Comparison of ENCODE assay signal across 8 cellular contexts in the genomic region with DNA sequence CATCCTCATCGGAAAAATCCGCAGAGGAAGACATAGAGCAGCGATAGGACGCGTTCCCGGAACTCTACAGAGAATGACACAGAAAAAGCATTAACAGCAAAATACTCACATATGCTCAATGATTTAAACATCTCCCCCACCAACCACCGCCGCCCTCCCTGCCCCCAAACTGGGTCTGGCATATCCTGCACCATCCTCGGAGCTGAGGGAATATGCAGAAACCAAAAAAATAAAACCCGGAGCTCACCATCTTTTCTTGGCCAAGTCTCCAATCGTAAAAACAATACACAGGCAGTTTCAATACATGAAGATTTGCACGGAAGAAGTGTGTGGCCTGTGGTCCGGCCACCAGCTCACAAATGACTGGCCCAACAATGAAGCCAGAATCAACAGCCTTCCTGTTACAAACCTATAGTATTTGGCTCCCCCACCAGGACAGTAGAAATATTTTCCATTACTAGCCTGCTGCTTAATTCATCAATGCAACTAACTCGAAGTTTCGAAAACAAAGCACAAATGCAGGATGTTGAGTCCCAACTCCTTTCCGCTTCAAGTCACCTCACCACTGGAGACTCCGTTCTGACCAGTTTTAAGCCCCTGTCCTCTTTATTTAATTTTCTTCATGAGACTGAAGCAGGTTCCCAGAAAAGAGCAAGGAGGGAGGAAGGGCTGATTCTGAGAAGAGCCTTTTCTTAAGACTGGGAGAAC.
DNase-seq lines count a peak whose midpoint lies in the region; ATAC-seq and TF ChIP-seq lines count a peak whose summit lies in the region.

No MANE protein-coding gene starts in this region.

- H3K4me3 ChIP-seq in HL-60 (replicated peaks; ENCODE audit: insufficient read depth, low read length) (no peak overlapping the region), Panc1 (ENCODE audit: low read depth in 2 of 2, low read length in 2 of 2) (peak overlapping the region; percentile 42 to 63), iPS-20b (ENCODE audit: low read length) (peak overlapping the region; percentile 94), gastrocnemius medialis (peak overlapping the region; percentile 51 to 52 (median 52))

- BruUV-seq in Panc1 (replicated peaks; lab: Mats Ljungman, UMichigan): no TSS peak

- in situ Hi-C loops in Panc1 (cut with HindIII; ENCODE audit: low pct_unique_long_range_greater_than_20kb, low sequenced_read_pairs): no loop called here
- in situ Hi-C loops in T47D (cut with HindIII; ENCODE audit: low pct_unique_long_range_greater_than_20kb, low sequenced_read_pairs): no loop called here
- in situ Hi-C loops in gastrocnemius medialis (cut with MboI; ENCODE audit: low sequenced_read_pairs in 4 of 4): loop anchor here (25.0 kb wide), 1 partner anchor 489 kb away; no protein-coding TSS in a partner anchor

- peaks cover 44% of the 10 kb centered on the region for H3K4me1 ChIP-seq in Panc1 (ENCODE audit: control insufficient read depth, insufficient read depth, low read length)
- peaks cover 37% of the 10 kb centered on the region for H3K4me1 ChIP-seq in iPS-20b (ENCODE audit: insufficient read depth, low read length)
- peaks cover 8 to 19% of the 10 kb centered on the region in 2 donors for H3K4me1 ChIP-seq in gastrocnemius medialis

- peak; percentile 29 for TF ChIP-seq CTCF in HL-60 (IDR thresholded peaks at IDR 0.05; ENCODE audit: insufficient read depth, low read length)
- TF ChIP-seq CTCF in Panc1 (IDR thresholded peaks at IDR 0.05): peak; percentile 89
- peak; percentile 58 to 71 (median 65) for TF ChIP-seq CTCF in gastrocnemius medialis (IDR thresholded peaks at IDR 0.05 in 4 of 5, conservative IDR thresholded peaks at IDR 0.05 in 1 of 5)

- H3K27ac ChIP-seq in HL-60 (replicated peaks): no peak overlapping the region
- H3K27ac ChIP-seq in Panc1 (ENCODE audit: low read length): peak overlapping the region; percentile 82
- no peak overlapping the region for H3K27ac ChIP-seq in iPS-20b (ENCODE audit: low read length)
- H3K27ac ChIP-seq in gastrocnemius medialis: peak overlapping the region; percentile 14 to 51 (median 30)

- TF ChIP-seq POLR2A in gastrocnemius medialis (IDR thresholded peaks at IDR 0.05): no peak

- intact Hi-C loops in Panc1 (cut with micrococcal nuclease; ENCODE audit: unreplicated experiment): loop anchor here (5.0 kb wide), 1 partner anchor 214 kb away; no protein-coding TSS in a partner anchor
- intact Hi-C loops in gastrocnemius medialis (cut with DNase I; ENCODE audit: low total_unique reads): loop anchor here (1.0 to 5.0 kb wide), 3 partner anchors 142 to 494 kb away; no protein-coding TSS in a partner anchor

- peak overlapping the region; percentile 82; the same call in 1 of the 2 replicates for H3K9ac ChIP-seq in iPS-20b (ENCODE audit: low read depth, low read length)

- H3K9me3 ChIP-seq in Panc1 (ENCODE audit: control insufficient read depth, insufficient read depth, low read depth, low read length) (no peaks in the 10 kb centered on the region), iPS-20b (ENCODE audit: insufficient read depth, low read depth, low read length) (no peaks in the 10 kb centered on the region), gastrocnemius medialis (no peaks in the 10 kb centered on the region)

- DNase-seq in activated CD4-positive, alpha-beta T cell treated with anti-CD3 and anti-CD28 coated beads for 48 hours: peak; percentile 37
- DNase-seq in activated CD4-positive, alpha-beta T cell treated with anti-CD3 and anti-CD28 coated beads, Interleukin-2, amount 50 U/mL, for 4 hours: no peak
- DNase-seq in HL-60 (ENCODE audit: low read depth in 1 of 2, low spot score in 1 of 2) (peak in 1 of 2 experiments; percentile 31), Panc1 (ENCODE audit: low read depth, low spot score) (peak; percentile 91), T47D (ENCODE audit: low read depth in 1 of 2, low spot score in 1 of 2) (peak; percentile 66 to 86), gastrocnemius medialis (peak in 1 of 2 donors; percentile 49)

- ATAC-seq in GM21390 (IDR thresholded peaks at IDR 0.05; ENCODE audit: unreplicated experiment): peak; percentile 88
- ATAC-seq in Panc1: peak; percentile 93
- ATAC-seq in gastrocnemius medialis: peak; percentile 86 to 96

- no peaks in the 10 kb centered on the region for H3K36me3 ChIP-seq in Panc1 (ENCODE audit: control insufficient read depth, insufficient read depth, low read length)
- no peaks in the 10 kb centered on the region for H3K36me3 ChIP-seq in iPS-20b (ENCODE audit: insufficient read depth, low read depth, low read length)
- H3K36me3 ChIP-seq in gastrocnemius medialis: no peaks in the 10 kb centered on the region

- H3K27me3 ChIP-seq in HL-60 (ENCODE audit: insufficient read depth, poor library complexity, severe bottlenecking) (no peaks in the 10 kb centered on the region), Panc1 (ENCODE audit: control insufficient read depth, insufficient read depth, low read length) (no peaks in the 10 kb centered on the region), iPS-20b (ENCODE audit: insufficient read depth, low read length) (no peaks in the 10 kb centered on the region), gastrocnemius medialis (no peaks in the 10 kb centered on the region)

- CTCF ChIA-PET in Panc1 (lab: Charles Lee): interaction anchor here (0.6 to 1.5 kb wide), 15 partner anchors 9 to 493 kb away, joined by 3 to 9 read pairs (median 4); no protein-coding TSS in a partner anchor

- POLR2A ChIA-PET in Panc1 (lab: Charles Lee): interaction anchor here (0.8 kb wide), 2 partner anchors 35 to 49 kb away, joined by 3 to 6 read pairs; no protein-coding TSS in a partner anchor

Comparison
In these comparisons a context has a peak if more than half of its experiments do, and no peak if none do; other contexts are left out.
1. DNase-seq: peak in activated CD4-positive, alpha-beta T cell treated with anti-CD3 and anti-CD28 coated beads for 48 hours (single experiment), Panc1 (single experiment) and T47D (2 of 2); none in activated CD4-positive, alpha-beta T cell treated with anti-CD3 and anti-CD28 coated beads, Interleukin-2, amount 50 U/mL, for 4 hours (0 of 2).
2. H3K27ac ChIP-seq: peak in Panc1 (single experiment) and gastrocnemius medialis (4 of 4); none in HL-60 (single experiment) and iPS-20b (single experiment).
3. CTCF ChIP-seq: peak in every context shown above with its lines; median percentile 89 in Panc1; 65 in gastrocnemius medialis; 29 in HL-60.
4. in situ Hi-C loops: an anchor here in gastrocnemius medialis (25.0 kb wide); none called in Panc1 and T47D.
5. Peak in every context shown above with its lines, with median percentiles within 50 percentile points of each other: ATAC-seq.